In the genomic region with DNA sequence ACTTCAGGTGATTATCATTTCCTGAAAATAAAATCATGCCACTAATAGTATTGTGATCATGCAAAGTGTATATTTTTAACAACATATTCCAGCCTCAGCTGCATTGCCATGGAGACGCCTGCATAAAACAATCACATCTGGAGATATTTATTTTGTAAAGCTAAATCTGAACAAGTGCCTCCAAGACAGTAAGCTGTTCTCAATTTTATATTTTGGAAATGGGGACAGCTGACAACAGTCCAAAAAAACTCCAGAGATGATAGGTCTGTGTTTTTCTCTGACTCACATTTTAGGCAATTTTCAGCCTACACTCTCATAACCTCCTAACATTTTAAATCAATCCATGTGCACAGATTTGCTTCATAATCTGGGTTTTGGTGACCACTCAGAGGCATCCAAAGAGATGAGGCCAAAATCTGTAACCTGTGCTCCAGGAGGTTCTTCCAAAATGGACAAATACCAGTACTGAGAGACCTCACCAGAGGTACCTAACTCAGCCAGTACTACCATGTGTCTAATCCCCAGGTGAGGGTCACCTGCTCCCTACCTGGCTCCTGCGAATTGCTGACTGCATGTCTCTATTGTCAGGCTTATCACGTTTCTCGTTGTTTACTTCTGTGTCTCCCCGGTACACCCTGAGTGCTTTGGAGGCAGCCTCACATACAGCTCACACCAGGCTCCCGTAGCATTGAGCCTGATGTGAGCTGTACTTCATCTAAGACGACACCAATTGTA, we compare ENCODE assay signal across 17 cellular contexts.
DNase-seq lines count a peak whose midpoint lies in the region; ATAC-seq and TF ChIP-seq lines count a peak whose summit lies in the region.
"Had no signal": no experiment of that assay in that cellular context is flagged by ENCODE, and none has a peak within 500 bp of the region (broad histone marks: within the 10 kb centered on the region; RNA-seq: fewer than 3 reads in every experiment).

No MANE protein-coding gene starts in this region.

- H3K9me3 ChIP-seq in body of pancreas (no peaks in the 10 kb centered on the region), left ventricle myocardium inferior (replicated peaks) (no peaks in the 10 kb centered on the region), smooth muscle cell (replicated peaks; ENCODE audit: low read depth) (no peaks in the 10 kb centered on the region)
- no peaks in the 10 kb centered on the region for H3K9me3 ChIP-seq in naive thymus-derived CD4-positive, alpha-beta T cell (ENCODE audit: control insufficient read depth in 2 of 3, low read length in 3 of 3)
- H3K9me3 ChIP-seq: ovary had no signal

- peak; percentile 7 for ATAC-seq in body of pancreas
- ATAC-seq in HG02798 (IDR thresholded peaks at IDR 0.05; ENCODE audit: poor library complexity, unreplicated experiment), result no peak
- ATAC-seq in naive thymus-derived CD4-positive, alpha-beta T cell, result no peak
- ATAC-seq: activated CD8-positive, alpha-beta T cell treated with anti-CD3 and anti-CD28 coated beads for 36 hours had no signal

- H3K4me2 ChIP-seq in smooth muscle cell, result peak overlapping the region; percentile 12

- H3K36me3 Mint-ChIP-seq in naive thymus-derived CD4-positive, alpha-beta T cell, result no peaks in the 10 kb centered on the region
- H3K36me3 Mint-ChIP-seq in activated T-cell treated with anti-CD3 and anti-CD28 coated beads, Interleukin-2, amount 50 U/mL, for 24 hours (ENCODE audit: low read depth), result no peaks in the 10 kb centered on the region
- H3K36me3 Mint-ChIP-seq: memory B cell had no signal

- H3K27me3 ChIP-seq in body of pancreas, result no peaks in the 10 kb centered on the region
- no peaks in the 10 kb centered on the region for H3K27me3 ChIP-seq in left ventricle myocardium inferior (ENCODE audit: low read depth)
- no peaks in the 10 kb centered on the region for H3K27me3 ChIP-seq in smooth muscle cell (ENCODE audit: low read depth)
- no peaks in the 10 kb centered on the region for H3K27me3 ChIP-seq in naive thymus-derived CD4-positive, alpha-beta T cell (ENCODE audit: control insufficient read depth in 2 of 2, insufficient read depth in 2 of 2, low read length in 2 of 2)
- H3K27me3 ChIP-seq: ovary had no signal

- WGBS in body of pancreas, 2 donors, result 47 to 58% methylated on average over 7 of the region's 7 CpGs
- WGBS in smooth muscle cell (ENCODE audit: low lambda C conversion rate), result 74% methylated on average over 7 of the region's 7 CpGs

- H3K9me3 Mint-ChIP-seq in naive thymus-derived CD4-positive, alpha-beta T cell, result no peaks in the 10 kb centered on the region
- H3K9me3 Mint-ChIP-seq in activated T-cell treated with anti-CD3 and anti-CD28 coated beads, Interleukin-2, amount 50 U/mL, for 24 hours, result no peaks in the 10 kb centered on the region
- H3K9me3 Mint-ChIP-seq: activated CD8-positive, alpha-beta T cell treated with anti-CD3 and anti-CD28 coated beads for 36 hours; memory B cell; T-helper 2 cell treated with Interferon-gamma antibody and Interleukin-4, amounts not matched to agents 5 μg/mL and 100 μg/mL, for 36 hours had no signal

- H3K4me1 ChIP-seq in body of pancreas (peaks cover 14% of the 10 kb centered on the region), left ventricle myocardium inferior (peaks cover 99% of the 10 kb centered on the region), smooth muscle cell (ENCODE audit: low read depth) (peaks cover 8% of the 10 kb centered on the region)
- no peaks in the 10 kb centered on the region for H3K4me1 ChIP-seq in naive thymus-derived CD4-positive, alpha-beta T cell (ENCODE audit: control insufficient read depth in 2 of 2, insufficient read depth in 2 of 2, low read length in 2 of 2)

- peaks cover 72% of the 10 kb centered on the region for H3F3A ChIP-seq in smooth muscle cell (ENCODE audit: low read depth)

- POLR2A ChIA-PET in naive thymus-derived CD4-positive, alpha-beta T cell (lab: Charles Lee), result no interaction called here

- no peaks in the 10 kb centered on the region for H3K36me3 ChIP-seq in body of pancreas (replicated peaks in 1 of 2; ENCODE audit: insufficient read depth in 1 of 2, low read depth in 2 of 2)
- H3K36me3 ChIP-seq in left ventricle myocardium inferior, result peaks cover 18% of the 10 kb centered on the region
- H3K36me3 ChIP-seq in smooth muscle cell (ENCODE audit: low read depth), result no peaks in the 10 kb centered on the region
- H3K36me3 ChIP-seq in naive thymus-derived CD4-positive, alpha-beta T cell (ENCODE audit: control insufficient read depth in 2 of 3, insufficient read depth in 3 of 3, low read length in 3 of 3), result no peaks in the 10 kb centered on the region
- H3K36me3 ChIP-seq: ovary had no signal

- DNase-seq in GM03348 (ENCODE audit: low spot score), result peak; percentile 55
- DNase-seq in body of pancreas, result no peak
- DNase-seq in left ventricle myocardium inferior, result no peak
- no peak for DNase-seq in smooth muscle cell (lab: John Stamatoyannopoulos, UW; ENCODE audit: unreplicated experiment)
- no peak for DNase-seq in T-helper 9 cell
- DNase-seq in naive thymus-derived CD4-positive, alpha-beta T cell, result no peak
- DNase-seq in activated T-cell treated with anti-CD3 and anti-CD28 coated beads, Interleukin-2, amount 50 U/mL, for 24 hours, result no peak
- DNase-seq: activated CD8-positive, alpha-beta T cell treated with anti-CD3 and anti-CD28 coated beads for 36 hours; activated gamma-delta T cell treated with Interleukin-2 at 50 U/mL for 16 hours; NCI-H146; NCI-H526; ovary had no signal

- no peak overlapping the region for H3K4me3 Mint-ChIP-seq in naive thymus-derived CD4-positive, alpha-beta T cell
- H3K4me3 Mint-ChIP-seq in activated T-cell treated with anti-CD3 and anti-CD28 coated beads, Interleukin-2, amount 50 U/mL, for 24 hours, result no peak overlapping the region
- H3K4me3 Mint-ChIP-seq: activated CD8-positive, alpha-beta T cell treated with anti-CD3 and anti-CD28 coated beads for 36 hours; memory B cell; T-helper 2 cell treated with Interferon-gamma antibody and Interleukin-4, amounts not matched to agents 5 μg/mL and 100 μg/mL, for 36 hours had no signal

- intact Hi-C loops in body of pancreas (cut with DNase I) (no loop called here), left ventricle myocardium inferior (cut with micrococcal nuclease) (no loop called here)
- intact Hi-C loops in naive thymus-derived CD4-positive, alpha-beta T cell (cut with micrococcal nuclease), result no loop called here

- TF ChIP-seq CTCF in body of pancreas (IDR thresholded peaks at IDR 0.05) (no peak), left ventricle myocardium inferior (IDR thresholded peaks at IDR 0.05; ENCODE audit: borderline replicate concordance) (no peak), smooth muscle cell (IDR thresholded peaks at IDR 0.05; ENCODE audit: borderline replicate concordance, insufficient read depth, poor library complexity, severe bottlenecking) (no peak)

- H3K4me3 ChIP-seq in body of pancreas (no peak overlapping the region), left ventricle myocardium inferior (no peak overlapping the region), smooth muscle cell (no peak overlapping the region)
- H3K4me3 ChIP-seq in naive thymus-derived CD4-positive, alpha-beta T cell (ENCODE audit: low read length), result no peak overlapping the region
- H3K4me3 ChIP-seq: ovary had no signal

- peaks cover 84% of the 10 kb centered on the region for H4K20me1 ChIP-seq in smooth muscle cell (ENCODE audit: low read depth)

- peaks cover 81% of the 10 kb centered on the region for H3K79me2 ChIP-seq in smooth muscle cell (ENCODE audit: low read depth)

- TF ChIP-seq POLR2A in body of pancreas (IDR thresholded peaks at IDR 0.05), result no peak

- no peak overlapping the region for H3K27ac ChIP-seq in body of pancreas
- peak overlapping the region; percentile 92 for H3K27ac ChIP-seq in left ventricle myocardium inferior (replicated peaks)
- peak overlapping the region; percentile 72 for H3K27ac ChIP-seq in smooth muscle cell (ENCODE audit: low read depth)
- no peak overlapping the region for H3K27ac ChIP-seq in naive thymus-derived CD4-positive, alpha-beta T cell (ENCODE audit: low read depth, low read length)
- H3K27ac ChIP-seq: epithelial cell of prostate, ovary, RWPE1 had no signal

- CTCF ChIA-PET in naive thymus-derived CD4-positive, alpha-beta T cell (lab: Charles Lee), result no interaction called here

- H3K4me1 Mint-ChIP-seq in naive thymus-derived CD4-positive, alpha-beta T cell, result peaks cover 0 to 2% (median 0%) of the 10 kb centered on the region in 7 donors
- no peaks in the 10 kb centered on the region for H3K4me1 Mint-ChIP-seq in activated T-cell treated with anti-CD3 and anti-CD28 coated beads, Interleukin-2, amount 50 U/mL, for 24 hours (ENCODE audit: low read depth)
- H3K4me1 Mint-ChIP-seq: memory B cell had no signal

- no peak overlapping the region for H3K9ac ChIP-seq in smooth muscle cell (ENCODE audit: low read depth)

- H2AFZ ChIP-seq in smooth muscle cell (ENCODE audit: low read depth), result no peak overlapping the region

- no peak overlapping the region for H3K27ac Mint-ChIP-seq in naive thymus-derived CD4-positive, alpha-beta T cell
- no peak overlapping the region for H3K27ac Mint-ChIP-seq in activated T-cell treated with anti-CD3 and anti-CD28 coated beads, Interleukin-2, amount 50 U/mL, for 24 hours
- H3K27ac Mint-ChIP-seq: activated CD8-positive, alpha-beta T cell treated with anti-CD3 and anti-CD28 coated beads for 36 hours; memory B cell; T-helper 2 cell treated with Interferon-gamma antibody and Interleukin-4, amounts not matched to agents 5 μg/mL and 100 μg/mL, for 36 hours had no signal

- peaks cover 11 to 43% (median 15%) of the 10 kb centered on the region in 5 donors for H3K27me3 Mint-ChIP-seq in naive thymus-derived CD4-positive, alpha-beta T cell
- H3K27me3 Mint-ChIP-seq in activated T-cell treated with anti-CD3 and anti-CD28 coated beads, Interleukin-2, amount 50 U/mL, for 24 hours, result peaks cover 39% of the 10 kb centered on the region

Comparison
In these comparisons a context has a peak if more than half of its experiments do, and no peak if none do; other contexts are left out.
1. H3K27ac ChIP-seq: peak in left ventricle myocardium inferior (single experiment) and smooth muscle cell (single experiment); none in body of pancreas (0 of 4) and naive thymus-derived CD4-positive, alpha-beta T cell (single experiment).